23 cellular contexts compared by ENCODE assay signal in the genomic region with DNA sequence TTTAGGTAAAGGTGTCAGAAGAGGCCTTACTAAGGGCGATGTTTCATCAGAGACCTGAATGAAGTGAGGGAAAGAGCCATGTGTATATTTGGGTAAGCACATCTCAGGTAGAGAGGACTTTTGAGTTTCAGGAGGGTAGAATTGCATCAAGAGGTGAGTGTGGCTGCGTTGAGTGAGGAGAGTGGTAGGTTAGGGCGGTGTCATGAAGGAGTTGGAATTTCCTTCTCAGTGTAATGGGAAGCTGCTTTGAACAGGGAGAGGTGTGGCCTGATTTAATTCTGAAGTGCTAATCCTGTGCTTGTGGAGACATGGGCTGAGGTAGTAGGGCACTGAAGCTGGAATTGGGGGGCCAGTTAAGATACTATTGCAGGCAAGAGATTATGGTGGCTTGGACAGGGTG. TPM values are rescaled to one million over a fixed set of nuclear protein-coding genes. Genes with fewer than 3 reads are reported as not detected.
DNase-seq lines count a peak whose midpoint lies in the region; ATAC-seq, FAIRE-seq and TF ChIP-seq lines count a peak whose summit lies in the region.
"Had no signal": no experiment of that assay in that cellular context is flagged by ENCODE, and none has a peak within 500 bp of the region (broad histone marks: within the 10 kb centered on the region; RNA-seq: fewer than 3 reads in every experiment).

No MANE protein-coding gene starts in this region.

- ATAC-seq in DND-41 (ENCODE audit: insufficient read depth, low read depth) (no peak), foreskin keratinocyte (peak; percentile 28), gastrocnemius medialis (no peak), HG02973 (IDR thresholded peaks at IDR 0.05; ENCODE audit: unreplicated experiment) (no peak)
- ATAC-seq: HCT116 had no signal

- no peak for DNase-seq in DND-41
- no peak for DNase-seq in GM12892 (ENCODE audit: insufficient read length)
- DNase-seq in foreskin keratinocyte: no peak
- no peak for DNase-seq in gastrocnemius medialis
- DNase-seq in NCI-H1092 treated with DMSO at 0.1 percent for 48 hours (lab: John Stamatoyannopoulos, UW): no peak
- DNase-seq in T-helper 2 cell: no peak
- DNase-seq: ACHN; BE2C; C1 segment of cervical spinal cord; CD4-positive, CD25-positive, alpha-beta regulatory T cell; CD8-positive, alpha-beta memory T cell; COR-L47; DMS 273 treated with DMSO at 0.1 percent for 48 hours; DMS53; GOT3; H7; HFFc6 had no signal

- TF ChIP-seq POLR2A in GM12892 (IDR thresholded peaks at IDR 0.05; ENCODE audit: low read depth, low read length) (no peak), gastrocnemius medialis (IDR thresholded peaks at IDR 0.05) (no peak)

- H3K27ac ChIP-seq in DND-41 (ENCODE audit: low read length): peak overlapping the region; percentile 58
- no peak overlapping the region for H3K27ac ChIP-seq in foreskin keratinocyte
- peak overlapping the region; percentile 78 to 81 (median 80) for H3K27ac ChIP-seq in gastrocnemius medialis

- H3K4me2 ChIP-seq in DND-41 (ENCODE audit: insufficient read depth, low read length): no peak overlapping the region

- H3K9ac ChIP-seq in DND-41 (ENCODE audit: low read depth, low read length): no peak overlapping the region

- intact Hi-C loops in gastrocnemius medialis (cut with DNase I; ENCODE audit: low total_unique reads): no loop called here

- in situ Hi-C loops in gastrocnemius medialis (cut with MboI; ENCODE audit: low sequenced_read_pairs in 4 of 4): no loop called here

- peaks cover 57% of the 10 kb centered on the region for H3K4me1 ChIP-seq in DND-41 (ENCODE audit: insufficient read depth, low read length)
- no peaks in the 10 kb centered on the region for H3K4me1 ChIP-seq in foreskin keratinocyte
- peaks cover 32 to 33% of the 10 kb centered on the region in 2 donors for H3K4me1 ChIP-seq in gastrocnemius medialis
- H3K4me1 ChIP-seq: BE2C had no signal

- H2AFZ ChIP-seq in DND-41 (ENCODE audit: low read depth, low read length): no peak overlapping the region

- no peaks in the 10 kb centered on the region for H4K20me1 ChIP-seq in DND-41 (ENCODE audit: insufficient read depth, low read length)

- H3K27me3 ChIP-seq in DND-41 (ENCODE audit: insufficient read depth, low read length, poor library complexity) (no peaks in the 10 kb centered on the region), foreskin keratinocyte (no peaks in the 10 kb centered on the region), gastrocnemius medialis (no peaks in the 10 kb centered on the region)
- H3K27me3 ChIP-seq: BE2C had no signal

- TF ChIP-seq CTCF in DND-41 (IDR thresholded peaks at IDR 0.05; ENCODE audit: borderline replicate concordance, extremely low read depth, low read length, poor library complexity, severe bottlenecking) (no peak), foreskin keratinocyte (conservative IDR thresholded peaks at IDR 0.05) (no peak), gastrocnemius medialis (IDR thresholded peaks at IDR 0.05 in 4 of 5, conservative IDR thresholded peaks at IDR 0.05 in 1 of 5) (no peak)

- H3K4me3 ChIP-seq in DND-41 (ENCODE audit: low read depth in 1 of 2, low read length in 2 of 2) (no peak overlapping the region), gastrocnemius medialis (no peak overlapping the region)

- FAIRE-seq in GM12892 (lab: Jason Lieb, UNC): peak; percentile 33
- FAIRE-seq: A204.1, G401.6, GM12891, GM18507 had no signal

- H3K36me3 ChIP-seq in DND-41 (ENCODE audit: insufficient read depth, low read length) (peaks cover 54% of the 10 kb centered on the region), gastrocnemius medialis (peaks cover 0 to 22% of the 10 kb centered on the region in 2 donors)

- peaks cover 80% of the 10 kb centered on the region for H3K79me2 ChIP-seq in DND-41 (ENCODE audit: insufficient read depth, low read length)

- no peaks in the 10 kb centered on the region for H3K9me3 ChIP-seq in DND-41 (ENCODE audit: insufficient read depth, low read length, severe bottlenecking)
- H3K9me3 ChIP-seq in gastrocnemius medialis: no peaks in the 10 kb centered on the region
- H3K9me3 ChIP-seq: BE2C had no signal

RNA-seq across cellular contexts. Expression of gene IGF2R, which starts 53.9 kb away (rescaled TPM):
- polyA plus RNA-seq in GM12892 (2012; ENCODE audit: missing spikeins): 20.1 TPM
- 65.6 and 66.5 TPM in 2 replicates for total RNA-seq in foreskin keratinocyte
- polyA plus RNA-seq in foreskin keratinocyte: 15.9 and 21.2 TPM in 2 replicates
- total RNA-seq in gastrocnemius medialis: 100 to 1,000 TPM in 3 of 4 donors, 10 to 100 TPM in 1; 56.6 to 134 (median 108) TPM
